Comparison of ENCODE assay signal across 10 cellular contexts in the genomic region with DNA sequence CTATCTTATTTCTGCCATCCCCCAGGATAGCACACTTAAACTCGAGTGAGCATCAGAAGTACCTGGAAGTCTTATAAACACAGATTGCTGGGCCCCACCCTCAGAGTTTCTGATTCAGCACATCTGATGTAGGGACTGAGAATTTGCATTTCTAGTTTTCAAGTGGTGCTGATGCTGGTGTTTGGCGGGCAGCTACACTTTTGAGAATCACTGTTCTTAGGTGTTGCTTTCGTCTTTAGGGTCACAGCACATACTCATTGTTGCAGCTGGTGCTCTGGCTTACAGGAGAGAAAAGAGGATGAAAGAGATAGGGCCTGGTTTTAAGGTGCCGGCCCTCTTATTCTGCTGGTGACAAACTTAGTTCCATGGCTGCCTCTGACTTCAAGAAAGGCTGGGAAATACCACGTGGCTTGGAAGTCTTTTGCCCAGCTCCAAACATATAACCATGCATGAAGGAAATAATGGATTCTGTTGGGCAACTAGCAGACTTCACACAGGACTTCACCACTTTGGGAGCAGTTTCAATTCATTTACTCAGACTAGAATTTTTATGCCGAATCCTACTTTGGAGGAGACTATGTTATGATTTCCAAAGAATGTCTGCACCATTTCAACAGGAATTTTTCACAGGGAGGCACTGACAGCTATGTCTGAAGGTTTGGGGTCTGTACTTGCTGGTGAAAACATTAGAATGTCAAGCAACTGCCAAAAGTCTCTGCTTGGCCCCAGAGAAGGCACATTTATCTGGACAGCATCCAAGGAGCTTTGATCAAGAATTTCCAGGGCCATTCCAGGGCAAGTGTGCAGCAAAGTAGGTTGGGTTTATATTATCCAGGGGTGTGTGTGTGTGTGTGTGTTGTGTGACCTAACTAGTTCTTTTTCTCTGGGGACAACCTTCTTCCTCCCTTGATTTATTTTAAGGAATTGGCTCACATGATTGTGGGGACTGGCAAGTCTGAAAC. TPM values are rescaled to one million over a fixed set of nuclear protein-coding genes. Genes with fewer than 3 reads are reported as not detected.
DNase-seq lines count a peak whose midpoint lies in the region; ATAC-seq, FAIRE-seq and TF ChIP-seq lines count a peak whose summit lies in the region.
"Had no signal": no experiment of that assay in that cellular context is flagged by ENCODE, and none has a peak within 500 bp of the region (broad histone marks: within the 10 kb centered on the region; RNA-seq: fewer than 3 reads in every experiment).

No MANE protein-coding gene starts in this region.

- TF ChIP-seq RAD21 in SK-N-SH (IDR thresholded peaks at IDR 0.05; ENCODE audit: low read length): no peak

- H2AFZ ChIP-seq in GM23248 (no peak overlapping the region), SK-N-SH (ENCODE audit: low read depth) (no peak overlapping the region)

- H3K4me3 ChIP-seq in GM23248 (no peak overlapping the region), SK-N-SH (ENCODE audit: low read depth in 2 of 2, low read length in 1 of 2) (no peak overlapping the region), right lobe of liver (no peak overlapping the region)
- H3K4me3 ChIP-seq: SK-N-MC had no signal

- no peak for TF ChIP-seq EP300 in SK-N-SH (IDR thresholded peaks at IDR 0.05; ENCODE audit: borderline replicate concordance in 1 of 2, low read depth in 1 of 2, low read length in 1 of 2)

- H4K20me1 ChIP-seq in GM23248 (ENCODE audit: insufficient read depth): no peaks in the 10 kb centered on the region
- H4K20me1 ChIP-seq in SK-N-SH (ENCODE audit: insufficient read depth): no peaks in the 10 kb centered on the region

- H3K9ac ChIP-seq in GM23248 (no peak overlapping the region), SK-N-SH (no peak overlapping the region)

- 28 to 40% methylated on average over 6 of the region's 6 CpGs for WGBS in GM23248 (ENCODE audit: low coverage in 1 of 2, low lambda C conversion rate in 2 of 2, missing lambda C conversion rate in 2 of 2), 2 experiments
- 39% methylated on average over 6 of the region's 6 CpGs for WGBS in SK-N-SH (ENCODE audit: low lambda C conversion rate)
- 82% methylated on average over 4 of the region's 6 CpGs for WGBS in right lobe of liver (ENCODE audit: insufficient coverage, low coverage, low lambda C conversion rate, missing lambda C conversion rate)

- H3K27me3 ChIP-seq in GM23248 (replicated peaks; ENCODE audit: insufficient read depth) (no peaks in the 10 kb centered on the region; the same call in 1 of the 2 replicates), SK-N-SH (ENCODE audit: insufficient read depth) (peaks cover 3% of the 10 kb centered on the region; the same call in 1 of the 2 replicates), right lobe of liver (no peaks in the 10 kb centered on the region)

- H3K4me2 ChIP-seq in GM23248 (ENCODE audit: unreplicated experiment) (no peak overlapping the region), SK-N-SH (no peak overlapping the region)

- H3K27ac ChIP-seq in GM23248 (no peak overlapping the region), SK-N-SH (ENCODE audit: low read depth in 2 of 2, low read length in 1 of 2) (peak overlapping the region in 1 of 2 experiments; percentile 70; a peak in 1 of 4 replicates), right lobe of liver (no peak overlapping the region)
- H3K27ac ChIP-seq: SK-N-MC had no signal

- FAIRE-seq in GM12891 (lab: Jason Lieb, UNC): peak; percentile 60

- in situ Hi-C loops in GM23248 (cut with MboI): no loop called here

- no peak for TF ChIP-seq POLR2A in GM12891 (IDR thresholded peaks at IDR 0.05; ENCODE audit: low read depth, low read length)
- no peak for TF ChIP-seq POLR2A in right lobe of liver (IDR thresholded peaks at IDR 0.05)

- H3F3A ChIP-seq in GM23248 (ENCODE audit: insufficient read depth): 0 out of 2 replicates have a peak, but pooled peaks cover 6% of the 10 kb centered on the region
- no peaks in the 10 kb centered on the region for H3F3A ChIP-seq in SK-N-SH (replicated peaks; ENCODE audit: insufficient read depth)

- no peak for TF ChIP-seq CTCF in SK-N-SH (IDR thresholded peaks at IDR 0.05)
- TF ChIP-seq CTCF in right lobe of liver (IDR thresholded peaks at IDR 0.05): no peak

- H3K79me2 ChIP-seq in GM23248 (ENCODE audit: insufficient read depth): no peaks in the 10 kb centered on the region
- no peaks in the 10 kb centered on the region for H3K79me2 ChIP-seq in SK-N-SH (ENCODE audit: insufficient read depth)

- POLR2A ChIA-PET in SK-N-SH (lab: Yijun Ruan, JAX): no interaction called here

- H3K9me3 ChIP-seq in GM23248 (ENCODE audit: low read depth) (no peaks in the 10 kb centered on the region), SK-N-SH (no peaks in the 10 kb centered on the region), right lobe of liver (no peaks in the 10 kb centered on the region)

- ATAC-seq in right lobe of liver: peak in 3 of 4 donors; percentile 15 to 36 (median 31)

- CTCF ChIA-PET in SK-N-SH (lab: Yijun Ruan, JAX): interaction anchor here (1.3 to 2.6 kb wide), 2 partner anchors 24 to 174 kb away, joined by 4 to 12 read pairs; no protein-coding TSS in a partner anchor

- intact Hi-C loops in right lobe of liver (cut with DNase I): no loop called here

- no peaks in the 10 kb centered on the region for H3K9me2 ChIP-seq in GM23248 (ENCODE audit: insufficient read depth)
- H3K9me2 ChIP-seq in SK-N-SH: no peaks in the 10 kb centered on the region

- H3K36me3 ChIP-seq in GM23248 (ENCODE audit: low read depth) (no peaks in the 10 kb centered on the region), SK-N-SH (replicated peaks in 1 of 2; ENCODE audit: control insufficient read depth in 1 of 2, insufficient read depth in 2 of 2, low read length in 1 of 2) (no peaks in the 10 kb centered on the region), right lobe of liver (no peaks in the 10 kb centered on the region)

- H3K4me1 ChIP-seq in GM23248 (ENCODE audit: insufficient read depth) (no peaks in the 10 kb centered on the region), SK-N-SH (ENCODE audit: control insufficient read depth in 1 of 2, insufficient read depth in 2 of 2, low read depth in 1 of 2, low read length in 1 of 2) (no peaks in the 10 kb centered on the region; a peak in 1 of 4 replicates), right lobe of liver (no peaks in the 10 kb centered on the region)

- DNase-seq in GM12891 (ENCODE audit: insufficient read length, low spot score) (no peak), GM23248 (peak; percentile 37), SK-N-SH (no peak), right lobe of liver (no peak), EL (no peak), SK-N-DZ (ENCODE audit: low spot score) (no peak), DMS114 treated with DMSO at 0.1 percent for 48 hours (lab: John Stamatoyannopoulos, UW; ENCODE audit: unreplicated experiment) (no peak), T-helper 2 cell (no peak)
- DNase-seq: CD4-positive, CD25-positive, alpha-beta regulatory T cell had no signal

TF ChIP-seq in GM12891, 5 proteins besides CTCF, POLR2A, EP300 and RAD21:
- TF ChIP-seq POU2F2 (IDR thresholded peaks at IDR 0.05; ENCODE audit: low read depth, low read length) (no peak), POLR2AphosphoS5 (IDR thresholded peaks at IDR 0.05; ENCODE audit: low read depth, low read length) (no peak), PAX5 (IDR thresholded peaks at IDR 0.05; ENCODE audit: insufficient read depth, low read length, severe bottlenecking) (no peak), SPI1 (IDR thresholded peaks at IDR 0.05; ENCODE audit: low read depth, low read length) (no peak), TAF1 (IDR thresholded peaks at IDR 0.05; ENCODE audit: low read depth, low read length) (no peak)

TF ChIP-seq in SK-N-SH, 30 proteins besides CTCF, POLR2A, EP300 and RAD21 (continues in another document):
- TF ChIP-seq MXI1 (IDR thresholded peaks at IDR 0.05; ENCODE audit: low read depth, low read length): no peak
- no peak for TF ChIP-seq JUND (IDR thresholded peaks at IDR 0.05)
- TF ChIP-seq FOSL2 (IDR thresholded peaks at IDR 0.05; ENCODE audit: borderline replicate concordance, low read depth): no peak
- no peak for TF ChIP-seq POLR2AphosphoS5 (IDR thresholded peaks at IDR 0.05; ENCODE audit: low read depth, low read length)
- no peak for TF ChIP-seq TEAD4 (IDR thresholded peaks at IDR 0.05; ENCODE audit: borderline replicate concordance, insufficient read depth)
- no peak for TF ChIP-seq ELF1 (IDR thresholded peaks at IDR 0.05)
- TF ChIP-seq TCF12 (IDR thresholded peaks at IDR 0.05): peak; percentile 20; the same call in 1 of the 2 replicates
- TF ChIP-seq CHD2 (IDR thresholded peaks at IDR 0.05; ENCODE audit: low read length, partially characterized antibody): no peak
- TF ChIP-seq, protein P1, sequence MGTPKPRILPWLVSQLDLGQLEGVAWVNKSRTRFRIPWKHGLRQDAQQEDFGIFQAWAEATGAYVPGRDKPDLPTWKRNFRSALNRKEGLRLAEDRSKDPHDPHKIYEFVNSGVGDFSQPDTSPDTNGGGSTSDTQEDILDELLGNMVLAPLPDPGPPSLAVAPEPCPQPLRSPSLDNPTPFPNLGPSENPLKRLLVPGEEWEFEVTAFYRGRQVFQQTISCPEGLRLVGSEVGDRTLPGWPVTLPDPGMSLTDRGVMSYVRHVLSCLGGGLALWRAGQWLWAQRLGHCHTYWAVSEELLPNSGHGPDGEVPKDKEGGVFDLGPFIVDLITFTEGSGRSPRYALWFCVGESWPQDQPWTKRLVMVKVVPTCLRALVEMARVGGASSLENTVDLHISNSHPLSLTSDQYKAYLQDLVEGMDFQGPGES (IDR thresholded peaks at IDR 0.05; ENCODE audit: low read depth, low read length): no peak
- no peak for TF ChIP-seq EZH2phosphoT487 (IDR thresholded peaks at IDR 0.05; ENCODE audit: borderline replicate concordance, low read depth)
- TF ChIP-seq NRF1 (IDR thresholded peaks at IDR 0.05; ENCODE audit: low read depth, low read length): no peak

RNA-seq across cellular contexts. Expression of a gene that starts 6.9 kb away (rescaled TPM):
- polyA plus RNA-seq in GM12891 (2012; ENCODE audit: low read depth, missing spikeins): 0.89 TPM
- 1.8 and 3.5 TPM in 2 replicates for total RNA-seq in GM23248 (2014; rRNA removed; shearing (Covaris generic))
- polyA plus RNA-seq in GM23248 (2016; fragmentation: Nextera tagmentation; extraction: Ambion mirVana): 2.5 and 2.6 TPM in 2 replicates
- 1.8 TPM in 2 replicates for polyA plus RNA-seq in SK-N-SH (2012; rRNA removed)
- 1.4 and 1.8 TPM in 2 replicates for polyA plus RNA-seq in SK-N-SH (2012; cell fraction: cytosol; rRNA removed)
- polyA plus RNA-seq in SK-N-SH (2012; cell fraction: nucleus; rRNA removed): 4.4 and 5.6 TPM in 2 replicates
- total RNA-seq in right lobe of liver: 1 to 10 TPM; 1.2 to 3.2 (median 2.3) TPM
- polyA plus RNA-seq in SK-N-DZ (2014; cell fraction: cytosol; rRNA removed): 3.1 and 3.7 TPM in 2 replicates
- polyA plus RNA-seq in SK-N-DZ (2014; cell fraction: nucleus; rRNA removed): 3.0 and 4.3 TPM in 2 replicates

RNA-seq across cellular contexts. Expression of a gene that starts 12.4 kb away (rescaled TPM):
- 0.10 TPM for polyA plus RNA-seq in GM12891 (2012; ENCODE audit: low read depth, missing spikeins)
- total RNA-seq in GM23248 (2014; rRNA removed; shearing (Covaris generic)): 0.13 TPM in 1 of 2 replicates, not detected in the other
- polyA plus RNA-seq in GM23248 (2016; fragmentation: Nextera tagmentation; extraction: Ambion mirVana) (0.09 TPM in 2 replicates), SK-N-SH (2012; rRNA removed) (not detected in 2 replicates)
- not detected in 2 replicates for polyA plus RNA-seq in SK-N-SH (2012; cell fraction: cytosol; rRNA removed)
- polyA plus RNA-seq in SK-N-SH (2012; cell fraction: nucleus; rRNA removed): not detected in 2 replicates
- total RNA-seq in right lobe of liver: 10 to 100 TPM; 14.7 to 58.9 (median 35.5) TPM
- not detected in 2 replicates for polyA plus RNA-seq in SK-N-DZ (2014; cell fraction: cytosol; rRNA removed)
- polyA plus RNA-seq in SK-N-DZ (2014; cell fraction: nucleus; rRNA removed): 0.22 TPM in 1 of 2 replicates, not detected in the other
- total RNA-seq: CD4-positive, CD25-positive, alpha-beta regulatory T cell had no signal

Comparison
In these comparisons a context has a peak if more than half of its experiments do, and no peak if none do; other contexts are left out.
1. RNA of a gene that starts 12.4 kb away (total RNA-seq): 14.7 to 58.9 TPM in right lobe of liver; 0.13 TPM in GM23248; every median in the first group is over 10 times any median in the second.